Comparison of ENCODE assay signal across 9 cellular contexts in the genomic region with DNA sequence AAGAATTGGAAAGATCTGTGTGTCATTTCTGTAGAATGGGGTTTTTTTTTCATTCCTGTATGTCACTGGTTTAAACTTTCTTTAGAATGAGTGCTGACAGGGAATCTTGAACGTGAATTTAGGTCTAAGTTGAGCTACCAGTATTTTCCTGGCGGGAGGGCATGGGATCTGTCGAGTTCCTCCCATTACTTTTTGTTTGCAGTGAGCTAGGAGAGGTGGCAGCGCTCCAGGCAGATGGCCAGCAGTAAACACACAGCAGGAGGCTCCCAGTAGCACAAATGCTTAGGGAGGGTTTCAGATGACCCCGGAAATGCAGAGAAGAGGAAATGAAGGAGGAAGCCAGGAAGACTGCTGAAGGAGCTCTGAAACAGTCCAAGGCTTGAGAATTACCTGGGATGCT.
A peak's percentile ranks its signal among the peaks of the same experiment; 100 is the strongest.
DNase-seq lines count a peak whose midpoint lies in the region; ATAC-seq and TF ChIP-seq lines count a peak whose summit lies in the region.
"Had no signal": no experiment of that assay in that cellular context is flagged by ENCODE, and none has a peak within 500 bp of the region (broad histone marks: within the 10 kb centered on the region; RNA-seq: fewer than 3 reads in every experiment).

No MANE protein-coding gene starts in this region.

- ATAC-seq in GM21529 (IDR thresholded peaks at IDR 0.05; ENCODE audit: unreplicated experiment): no peak

- H3K36me3 ChIP-seq in HEK293 (ENCODE audit: control insufficient read depth in 2 of 2, insufficient read depth in 1 of 2, low read length in 2 of 2) (peaks cover 0 to 4% of the 10 kb centered on the region in 2 experiments; a peak in 2 of 3 replicates), endodermal cell (ENCODE audit: control insufficient read depth, insufficient read depth, low read length) (no peaks in the 10 kb centered on the region), prostate gland (no peaks in the 10 kb centered on the region), suprapubic skin (no peaks in the 10 kb centered on the region)

- POLR2A ChIA-PET in HEK293 (lab: Yijun Ruan, JAX): no interaction called here
- POLR2A ChIA-PET in MCF 10A (lab: Yijun Ruan, JAX): no interaction called here

- H3K4me3 ChIP-seq in HEK293 (ENCODE audit: low read depth, low read length): no peak overlapping the region
- no peak overlapping the region for H3K4me3 ChIP-seq in endodermal cell (ENCODE audit: low read length)
- no peak overlapping the region for H3K4me3 ChIP-seq in prostate gland
- no peak overlapping the region for H3K4me3 ChIP-seq in suprapubic skin

- H3K27ac Mint-ChIP-seq in endodermal cell (no peak overlapping the region), MCF 10A (ENCODE audit: low read depth, unreplicated experiment) (no peak overlapping the region)

- H3K4me3 Mint-ChIP-seq in endodermal cell: no peak overlapping the region
- H3K4me3 Mint-ChIP-seq in MCF 10A (ENCODE audit: unreplicated experiment): no peak overlapping the region

- H3K27ac ChIP-seq in HEK293 (ENCODE audit: extremely low read depth, low read depth, low read length) (no peak overlapping the region), endodermal cell (ENCODE audit: low read depth, low read length) (no peak overlapping the region), prostate gland (no peak overlapping the region), suprapubic skin (no peak overlapping the region)
- H3K27ac ChIP-seq: neutrophil had no signal

- H3K27me3 Mint-ChIP-seq in endodermal cell (ENCODE audit: insufficient read depth): no peaks in the 10 kb centered on the region
- H3K27me3 Mint-ChIP-seq in MCF 10A (ENCODE audit: insufficient read depth, unreplicated experiment): no peaks in the 10 kb centered on the region

- peak; percentile 59 to 81 for DNase-seq in NCI-H446 (lab: John Stamatoyannopoulos, UW)
- peak; percentile 77 for DNase-seq in endodermal cell
- DNase-seq in prostate gland (ENCODE audit: low spot score): peak; percentile 25
- DNase-seq in MCF 10A (ENCODE audit: unreplicated experiment): no peak
- no peak for DNase-seq in activated CD4-positive, alpha-beta T cell treated with anti-CD3 and anti-CD28 coated beads for 48 hours
- no peak for DNase-seq in suprapubic skin (ENCODE audit: low spot score in 2 of 2)

- H3K27me3 ChIP-seq in endodermal cell (ENCODE audit: control insufficient read depth, insufficient read depth, low read length, poor library complexity, severe bottlenecking): no peaks in the 10 kb centered on the region
- H3K27me3 ChIP-seq in prostate gland (replicated peaks; ENCODE audit: insufficient read depth): no peaks in the 10 kb centered on the region
- H3K27me3 ChIP-seq in suprapubic skin: no peaks in the 10 kb centered on the region
- H3K27me3 ChIP-seq: neutrophil had no signal

- H3K9me3 Mint-ChIP-seq in endodermal cell (no peaks in the 10 kb centered on the region), MCF 10A (ENCODE audit: unreplicated experiment) (no peaks in the 10 kb centered on the region)

- TF ChIP-seq CTCF in HEK293 (tag by site-specific recombination; IDR thresholded peaks at IDR 0.05): no peak
- TF ChIP-seq CTCF in endodermal cell (conservative IDR thresholded peaks at IDR 0.05): no peak
- no peak for TF ChIP-seq CTCF in prostate gland (IDR thresholded peaks at IDR 0.05)
- TF ChIP-seq CTCF in MCF 10A (IDR thresholded peaks at IDR 0.05; ENCODE audit: unreplicated experiment): no peak
- TF ChIP-seq CTCF in suprapubic skin (IDR thresholded peaks at IDR 0.05): no peak

- CTCF ChIA-PET in HEK293 (lab: Yijun Ruan, JAX): no interaction called here
- CTCF ChIA-PET in MCF 10A (lab: Yijun Ruan, JAX): interaction anchor here (0.7 kb wide), 1 partner anchor 208 kb away, joined by 3 read pairs; no protein-coding TSS in a partner anchor

- no peak for TF ChIP-seq EP300 in suprapubic skin (IDR thresholded peaks at IDR 0.05)

- peaks cover 3% of the 10 kb centered on the region; the same call in 1 of the 2 replicates for H3K4me1 ChIP-seq in HEK293 (ENCODE audit: control insufficient read depth, insufficient read depth, low read length)
- no peaks in the 10 kb centered on the region for H3K4me1 ChIP-seq in endodermal cell (ENCODE audit: control insufficient read depth, insufficient read depth, low read length)
- H3K4me1 ChIP-seq in prostate gland (replicated peaks): no peaks in the 10 kb centered on the region
- no peaks in the 10 kb centered on the region for H3K4me1 ChIP-seq in suprapubic skin

- H3K36me3 Mint-ChIP-seq in endodermal cell (ENCODE audit: low read depth) (no peaks in the 10 kb centered on the region), MCF 10A (ENCODE audit: insufficient read depth, unreplicated experiment) (no peaks in the 10 kb centered on the region)

- no peak for TF ChIP-seq POLR2A in prostate gland (IDR thresholded peaks at IDR 0.05)
- no peak for TF ChIP-seq POLR2A in suprapubic skin (IDR thresholded peaks at IDR 0.05)

- 0 to 19% methylated on average over 2 to 5 of the region's 5 CpGs for WGBS in endodermal cell (ENCODE audit: insufficient coverage in 1 of 2, insufficient read length in 1 of 2), 2 experiments
- WGBS in prostate gland: 17% methylated on average over 5 of the region's 5 CpGs
- WGBS in suprapubic skin: 40% methylated on average over 5 of the region's 5 CpGs

- no peak overlapping the region for H3K9ac ChIP-seq in endodermal cell (ENCODE audit: extremely low read depth, low read length, poor library complexity, severe bottlenecking)

- peaks cover 20% of the 10 kb centered on the region for H3K4me1 Mint-ChIP-seq in endodermal cell
- no peaks in the 10 kb centered on the region for H3K4me1 Mint-ChIP-seq in MCF 10A (ENCODE audit: insufficient read depth, unreplicated experiment)

- H3K9me3 ChIP-seq in HEK293 (ENCODE audit: control insufficient read depth, insufficient read depth, low read depth, low read length) (no peaks in the 10 kb centered on the region), endodermal cell (ENCODE audit: control insufficient read depth, low read length) (peaks cover 1% of the 10 kb centered on the region), prostate gland (no peaks in the 10 kb centered on the region), suprapubic skin (no peaks in the 10 kb centered on the region)
- H3K9me3 ChIP-seq: neutrophil had no signal

- no TSS peak for BruUV-seq in MCF 10A (replicated peaks; lab: Mats Ljungman, UMichigan)

- intact Hi-C loops in prostate gland (cut with DNase I): no loop called here
- intact Hi-C loops in MCF 10A (cut with micrococcal nuclease): no loop called here

TF ChIP-seq in HEK293, 187 proteins besides CTCF, POLR2A, EP300 and RAD21 (continues in another document):
- TF ChIP-seq ZNF768 (tag by site-specific recombination; IDR thresholded peaks at IDR 0.05) (no peak), ZNF654 (tag by site-specific recombination; IDR thresholded peaks at IDR 0.05; ENCODE audit: low read depth) (no peak), ZNF23 (tag by site-specific recombination; IDR thresholded peaks at IDR 0.05; ENCODE audit: borderline replicate concordance) (no peak), KLF9 (tag by site-specific recombination; IDR thresholded peaks at IDR 0.05; ENCODE audit: low read depth) (no peak), HOXC10 (CRISPR knock-in tag; IDR thresholded peaks at IDR 0.05) (no peak), ZFHX2 (tag by site-specific recombination; conservative IDR thresholded peaks at IDR 0.05) (no peak), ZBTB21 (tag by site-specific recombination; IDR thresholded peaks at IDR 0.05) (no peak), ZNF324 (tag by site-specific recombination; IDR thresholded peaks at IDR 0.05) (no peak), IKZF3 (tag by site-specific recombination; IDR thresholded peaks at IDR 0.05) (peak; percentile 52; the same call in 1 of the 2 replicates), ZFP69B (tag by site-specific recombination; IDR thresholded peaks at IDR 0.05) (no peak), ZBTB17 (tag by site-specific recombination; IDR thresholded peaks at IDR 0.05) (no peak), ZNF423 (tag by site-specific recombination; IDR thresholded peaks at IDR 0.05) (peak; percentile 64; the same call in 1 of the 2 replicates), ZNF19 (tag by site-specific recombination; IDR thresholded peaks at IDR 0.05; ENCODE audit: low read depth) (no peak)
- TF ChIP-seq, protein P1, sequence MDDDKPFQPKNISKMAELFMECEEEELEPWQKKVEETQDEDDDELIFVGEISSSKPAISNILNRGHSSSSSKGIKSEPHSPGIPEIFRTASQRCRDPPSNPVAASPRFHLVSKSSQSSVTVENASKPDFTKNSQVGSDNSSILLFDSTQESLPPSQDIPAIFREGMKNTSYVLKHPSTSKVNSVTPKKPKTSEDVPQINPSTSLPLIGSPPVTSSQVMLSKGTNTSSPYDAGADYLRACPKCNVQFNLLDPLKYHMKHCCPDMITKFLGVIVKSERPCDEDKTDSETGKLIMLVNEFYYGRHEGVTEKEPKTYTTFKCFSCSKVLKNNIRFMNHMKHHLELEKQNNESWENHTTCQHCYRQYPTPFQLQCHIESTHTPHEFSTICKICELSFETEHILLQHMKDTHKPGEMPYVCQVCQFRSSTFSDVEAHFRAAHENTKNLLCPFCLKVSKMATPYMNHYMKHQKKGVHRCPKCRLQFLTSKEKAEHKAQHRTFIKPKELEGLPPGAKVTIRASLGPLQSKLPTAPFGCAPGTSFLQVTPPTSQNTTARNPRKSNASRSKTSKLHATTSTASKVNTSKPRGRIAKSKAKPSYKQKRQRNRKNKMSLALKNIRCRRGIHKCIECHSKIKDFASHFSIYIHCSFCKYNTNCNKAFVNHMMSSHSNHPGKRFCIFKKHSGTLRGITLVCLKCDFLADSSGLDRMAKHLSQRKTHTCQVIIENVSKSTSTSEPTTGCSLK (tag by site-specific recombination; IDR thresholded peaks at IDR 0.05): no peak
- TF ChIP-seq, protein P2, sequence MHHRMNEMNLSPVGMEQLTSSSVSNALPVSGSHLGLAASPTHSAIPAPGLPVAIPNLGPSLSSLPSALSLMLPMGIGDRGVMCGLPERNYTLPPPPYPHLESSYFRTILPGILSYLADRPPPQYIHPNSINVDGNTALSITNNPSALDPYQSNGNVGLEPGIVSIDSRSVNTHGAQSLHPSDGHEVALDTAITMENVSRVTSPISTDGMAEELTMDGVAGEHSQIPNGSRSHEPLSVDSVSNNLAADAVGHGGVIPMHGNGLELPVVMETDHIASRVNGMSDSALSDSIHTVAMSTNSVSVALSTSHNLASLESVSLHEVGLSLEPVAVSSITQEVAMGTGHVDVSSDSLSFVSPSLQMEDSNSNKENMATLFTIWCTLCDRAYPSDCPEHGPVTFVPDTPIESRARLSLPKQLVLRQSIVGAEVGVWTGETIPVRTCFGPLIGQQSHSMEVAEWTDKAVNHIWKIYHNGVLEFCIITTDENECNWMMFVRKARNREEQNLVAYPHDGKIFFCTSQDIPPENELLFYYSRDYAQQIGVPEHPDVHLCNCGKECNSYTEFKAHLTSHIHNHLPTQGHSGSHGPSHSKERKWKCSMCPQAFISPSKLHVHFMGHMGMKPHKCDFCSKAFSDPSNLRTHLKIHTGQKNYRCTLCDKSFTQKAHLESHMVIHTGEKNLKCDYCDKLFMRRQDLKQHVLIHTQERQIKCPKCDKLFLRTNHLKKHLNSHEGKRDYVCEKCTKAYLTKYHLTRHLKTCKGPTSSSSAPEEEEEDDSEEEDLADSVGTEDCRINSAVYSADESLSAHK (tag by site-specific recombination; IDR thresholded peaks at IDR 0.05): peak; percentile 49; the same call in 1 of the 2 replicates

Comparison
In these comparisons a context has a peak if more than half of its experiments do, and no peak if none do; other contexts are left out.
1. DNase-seq: peak in NCI-H446 (2 of 2), endodermal cell (single experiment) and prostate gland (single experiment); none in MCF 10A (single experiment), activated CD4-positive, alpha-beta T cell treated with anti-CD3 and anti-CD28 coated beads for 48 hours (single experiment) and suprapubic skin (0 of 2).